8 cellular contexts compared by ENCODE assay signal in genomic region chr5:90528704-90529233, GRCh38. TPM values are rescaled to one million over a fixed set of nuclear protein-coding genes. Genes with fewer than 3 reads are reported as not detected.
A peak's percentile ranks its signal among the peaks of the same experiment; 100 is the strongest.
DNase-seq lines count a peak whose midpoint lies in the region; ATAC-seq and TF ChIP-seq lines count a peak whose summit lies in the region.

No MANE protein-coding gene starts in this region.

- no peak for ATAC-seq in CD4-positive, CD25-positive, alpha-beta regulatory T cell (ENCODE audit: low read depth in 2 of 2)
- peak; percentile 6 for ATAC-seq in GM19395 (IDR thresholded peaks at IDR 0.05; ENCODE audit: unreplicated experiment)

- peaks cover 21% of the 10 kb centered on the region for H3K27me3 Mint-ChIP-seq in CD4-positive, CD25-positive, alpha-beta regulatory T cell

- H3K36me3 Mint-ChIP-seq in CD4-positive, CD25-positive, alpha-beta regulatory T cell: peaks cover 4% of the 10 kb centered on the region

- peak overlapping the region; percentile 62 for H3K9ac ChIP-seq in iPS-15b (ENCODE audit: low read depth, low read length)

- peak overlapping the region; percentile 96 for H3K27ac ChIP-seq in CD4-positive, CD25-positive, alpha-beta regulatory T cell (ENCODE audit: insufficient read depth, low read length, poor library complexity, severe bottlenecking)
- H3K27ac ChIP-seq in adipose tissue (ENCODE audit: low read depth, low read length) (peak overlapping the region; percentile 49), skin epidermis (peak overlapping the region; percentile 44 to 98 (median 91))

- peaks cover 32% of the 10 kb centered on the region for H3K4me1 ChIP-seq in CD4-positive, CD25-positive, alpha-beta regulatory T cell (ENCODE audit: control insufficient read depth, insufficient read depth, low read length, poor library complexity, severe bottlenecking)
- H3K4me1 ChIP-seq in iPS-15b (ENCODE audit: control insufficient read depth, insufficient read depth, low read length): peaks cover 9% of the 10 kb centered on the region

- H3K27me3 ChIP-seq in CD4-positive, CD25-positive, alpha-beta regulatory T cell (ENCODE audit: control insufficient read depth, insufficient read depth, low read length): peaks cover 13% of the 10 kb centered on the region
- H3K27me3 ChIP-seq in iPS-15b (ENCODE audit: control insufficient read depth, insufficient read depth, low read length): no peaks in the 10 kb centered on the region

- peak overlapping the region; percentile 92 to 100 (median 97) for H3K4me3 Mint-ChIP-seq in CD4-positive, CD25-positive, alpha-beta regulatory T cell

- no peaks in the 10 kb centered on the region for H3K9me3 ChIP-seq in CD4-positive, CD25-positive, alpha-beta regulatory T cell (ENCODE audit: control insufficient read depth in 2 of 2, low read length in 2 of 2)
- H3K9me3 ChIP-seq in iPS-15b (ENCODE audit: control insufficient read depth, insufficient read depth, low read length): no peaks in the 10 kb centered on the region

- DNase-seq in CD4-positive, CD25-positive, alpha-beta regulatory T cell: peak; percentile 28 to 59 (median 35)
- DNase-seq in LNCaP clone FGC (ENCODE audit: low read depth) (no peak), NCI-H146 treated with DMSO at 0.1 percent for 48 hours (lab: John Stamatoyannopoulos, UW; ENCODE audit: unreplicated experiment) (no peak), GOT3 (lab: John Stamatoyannopoulos, UW) (no peak)

- WGBS in adipose tissue, 3 donors: 2% methylated on average over 17 of the region's 17 CpGs

- H3K36me3 ChIP-seq in CD4-positive, CD25-positive, alpha-beta regulatory T cell (ENCODE audit: control insufficient read depth, insufficient read depth, low read length): peaks cover 15% of the 10 kb centered on the region
- no peaks in the 10 kb centered on the region for H3K36me3 ChIP-seq in iPS-15b (ENCODE audit: control insufficient read depth, insufficient read depth, low read length)

- H3K4me3 ChIP-seq in CD4-positive, CD25-positive, alpha-beta regulatory T cell (ENCODE audit: low read depth, low read length): peak overlapping the region; percentile 90
- H3K4me3 ChIP-seq in LNCaP clone FGC (ENCODE audit: low read depth, low read length): peak overlapping the region; percentile 95
- peak overlapping the region; percentile 99 for H3K4me3 ChIP-seq in iPS-15b (ENCODE audit: low read depth, low read length)
- H3K4me3 ChIP-seq in skin epidermis: peak overlapping the region; percentile 75 to 96 (median 87)

- peaks cover 29 to 47% (median 38%) of the 10 kb centered on the region in 4 donors for H3K4me1 Mint-ChIP-seq in CD4-positive, CD25-positive, alpha-beta regulatory T cell

- peak overlapping the region; percentile 82 to 99 (median 95) for H3K27ac Mint-ChIP-seq in CD4-positive, CD25-positive, alpha-beta regulatory T cell

- TF ChIP-seq CTCF in LNCaP clone FGC (IDR thresholded peaks at IDR 0.05; ENCODE audit: control insufficient read depth, extremely low read depth, insufficient read depth): no peak

- peaks cover 0 to 1% (median 0%) of the 10 kb centered on the region in 7 donors for H3K9me3 Mint-ChIP-seq in CD4-positive, CD25-positive, alpha-beta regulatory T cell

RNA-seq across cellular contexts. Expression of gene LYSMD3, which starts 0.6 kb away (rescaled TPM):
- total RNA-seq in CD4-positive, CD25-positive, alpha-beta regulatory T cell: 34.4 TPM
- 10 to 100 TPM in 3 of 4 donors, 1 to 10 TPM in 1; 8.3 to 12.2 (median 10.6) TPM for polyA plus RNA-seq in CD4-positive, CD25-positive, alpha-beta regulatory T cell
- polyA plus RNA-seq in adipose tissue: 1 to 10 TPM; 3.5 to 9.2 (median 5.4) TPM

RNA-seq across cellular contexts. Expression of gene ADGRV1, which starts 29.8 kb away (rescaled TPM):
- 0.52 TPM for total RNA-seq in CD4-positive, CD25-positive, alpha-beta regulatory T cell
- under 1 TPM in 1 of 4 donors, not detected in 3; 0.42 TPM for polyA plus RNA-seq in CD4-positive, CD25-positive, alpha-beta regulatory T cell
- polyA plus RNA-seq in adipose tissue: 1 to 10 TPM in 1 of 3 donors, under 1 TPM in 2; 0.33 to 1.6 (median 0.34) TPM

RNA-seq across cellular contexts. Expression of gene POLR3G, which starts 54.1 kb away (rescaled TPM):
- total RNA-seq in CD4-positive, CD25-positive, alpha-beta regulatory T cell: 0.91 TPM
- polyA plus RNA-seq in CD4-positive, CD25-positive, alpha-beta regulatory T cell: 1 to 10 TPM; 1.2 to 1.9 (median 1.5) TPM
- 1 to 10 TPM in 1 of 3 donors, under 1 TPM in 2; 0.74 to 2.9 (median 0.74) TPM for polyA plus RNA-seq in adipose tissue

RNA-seq across cellular contexts. Expression of gene MBLAC2, which starts 54.2 kb away (rescaled TPM):
- total RNA-seq in CD4-positive, CD25-positive, alpha-beta regulatory T cell: 4.2 TPM
- 1 to 10 TPM; 2.0 to 5.4 (median 3.6) TPM for polyA plus RNA-seq in CD4-positive, CD25-positive, alpha-beta regulatory T cell
- 1 to 10 TPM; 1.9 to 2.4 (median 2.1) TPM for polyA plus RNA-seq in adipose tissue

Comparison
In these comparisons a context has a peak if more than half of its experiments do, and no peak if none do; other contexts are left out.
1. DNase-seq: peak in CD4-positive, CD25-positive, alpha-beta regulatory T cell (3 of 3); none in LNCaP clone FGC (single experiment), NCI-H146 treated with DMSO at 0.1 percent for 48 hours (single experiment) and GOT3 (single experiment).
2. Peak in every context shown above with its lines, with median percentiles within 50 percentile points of each other: H3K27ac ChIP-seq and H3K4me3 ChIP-seq.